In genomic region chrX:2594491-2594890, GRCh38 we compare ENCODE assay signal across 12 cellular contexts.
A peak's percentile ranks its signal among the peaks of the same experiment; 100 is the strongest.
DNase-seq lines count a peak whose midpoint lies in the region; ATAC-seq and TF ChIP-seq lines count a peak whose summit lies in the region.
"Had no signal": no experiment of that assay in that cellular context is flagged by ENCODE, and none has a peak within 500 bp of the region (broad histone marks: within the 10 kb centered on the region; RNA-seq: fewer than 3 reads in every experiment).

No MANE protein-coding gene starts in this region.

- POLR2A ChIA-PET in Caco-2 (lab: Charles Lee), result no interaction called here

- H3K36me3 ChIP-seq in Caco-2 (ENCODE audit: control insufficient read depth, insufficient read depth, low read length) (no peaks in the 10 kb centered on the region), SJCRH30 (no peaks in the 10 kb centered on the region)
- H3K36me3 ChIP-seq: BE2C had no signal

- H3K27me3 ChIP-seq in Caco-2 (replicated peaks; ENCODE audit: control insufficient read depth, insufficient read depth, low read length), result no peaks in the 10 kb centered on the region
- H3K27me3 ChIP-seq in SJCRH30, result no peaks in the 10 kb centered on the region
- H3K27me3 ChIP-seq: BE2C had no signal

- H3K4me1 ChIP-seq in Caco-2 (peaks cover 28% of the 10 kb centered on the region), SJCRH30 (peaks cover 3% of the 10 kb centered on the region)
- H3K4me1 ChIP-seq: BE2C had no signal

- peaks cover 13% of the 10 kb centered on the region for H3K4me1 Mint-ChIP-seq in Caco-2 (ENCODE audit: low read depth, unreplicated experiment)
- H3K4me1 Mint-ChIP-seq in stimulated activated naive CD8-positive, alpha-beta T cell treated with anti-CD3 and anti-CD28 coated beads, Interleukin-15, amount 100 ng/mL, for 72 hours, result peaks cover 12% of the 10 kb centered on the region

- no peaks in the 10 kb centered on the region for H3K9me3 Mint-ChIP-seq in Caco-2 (ENCODE audit: unreplicated experiment)
- H3K9me3 Mint-ChIP-seq in stimulated activated naive CD8-positive, alpha-beta T cell treated with anti-CD3 and anti-CD28 coated beads, Interleukin-15, amount 100 ng/mL, for 72 hours, result no peaks in the 10 kb centered on the region
- H3K9me3 Mint-ChIP-seq: CD8-positive, alpha-beta memory T cell had no signal

- H3K9me3 ChIP-seq in Caco-2 (peaks cover under 1% of the 10 kb centered on the region; the same call in 1 of the 2 replicates), SJCRH30 (replicated peaks) (no peaks in the 10 kb centered on the region)
- H3K9me3 ChIP-seq: A549, BE2C had no signal

- H3K27ac Mint-ChIP-seq in Caco-2 (ENCODE audit: unreplicated experiment), result peak overlapping the region; percentile 72
- H3K27ac Mint-ChIP-seq in stimulated activated naive CD8-positive, alpha-beta T cell treated with anti-CD3 and anti-CD28 coated beads, Interleukin-15, amount 100 ng/mL, for 72 hours, result no peak overlapping the region

- no peak for TF ChIP-seq CTCF in Caco-2 (IDR thresholded peaks at IDR 0.05; ENCODE audit: insufficient read depth in 1 of 2, low read depth in 1 of 2, low read length in 1 of 2, severe bottlenecking in 1 of 2, unreplicated experiment in 1 of 2)

- DNase-seq in Caco-2, result no peak
- peak; percentile 43 to 53 for DNase-seq in SJCRH30
- DNase-seq in myocyte (ENCODE audit: low read depth), result peak; percentile 91
- no peak for DNase-seq in stimulated activated naive CD8-positive, alpha-beta T cell treated with anti-CD3 and anti-CD28 coated beads, Interleukin-15, amount 100 ng/mL, for 72 hours
- DNase-seq in stimulated activated CD4-positive, alpha-beta T cell treated with anti-CD3 and anti-CD28 coated beads, Interleukin-2, amount 100 ng/mL, for 48 hours, result no peak
- DNase-seq in NCI-H1105 treated with DMSO at 0.1 percent for 48 hours (lab: John Stamatoyannopoulos, UW), result no peak
- DNase-seq: BE2C; CD8-positive, alpha-beta memory T cell; DMS53; GF-D8 had no signal

- intact Hi-C loops in Caco-2 (cut with micrococcal nuclease; ENCODE audit: unreplicated experiment), result loop anchor here (5.0 kb wide), 2 partner anchors 42 to 82 kb away; no protein-coding TSS in a partner anchor

- H3K27me3 Mint-ChIP-seq in Caco-2 (ENCODE audit: insufficient read depth, unreplicated experiment), result no peaks in the 10 kb centered on the region
- no peaks in the 10 kb centered on the region for H3K27me3 Mint-ChIP-seq in stimulated activated naive CD8-positive, alpha-beta T cell treated with anti-CD3 and anti-CD28 coated beads, Interleukin-15, amount 100 ng/mL, for 72 hours
- H3K27me3 Mint-ChIP-seq: CD8-positive, alpha-beta memory T cell had no signal

- peak overlapping the region; percentile 32 for H3K4me3 Mint-ChIP-seq in Caco-2 (ENCODE audit: unreplicated experiment)
- H3K4me3 Mint-ChIP-seq in stimulated activated naive CD8-positive, alpha-beta T cell treated with anti-CD3 and anti-CD28 coated beads, Interleukin-15, amount 100 ng/mL, for 72 hours, result no peak overlapping the region
- H3K4me3 Mint-ChIP-seq: CD8-positive, alpha-beta memory T cell had no signal

- no peak overlapping the region for H3K4me3 ChIP-seq in Caco-2 (ENCODE audit: low read depth, low read length)
- no peak overlapping the region for H3K4me3 ChIP-seq in SJCRH30
- H3K4me3 ChIP-seq: A549 had no signal

- CTCF ChIA-PET in Caco-2 (lab: Charles Lee), result no interaction called here

- BruUV-seq in Caco-2 (replicated peaks; lab: Mats Ljungman, UMichigan), result no TSS peak

- ATAC-seq in stimulated activated naive CD8-positive, alpha-beta T cell treated with anti-CD3 and anti-CD28 coated beads, Interleukin-15, amount 100 ng/mL, for 72 hours, result no peak
- ATAC-seq: A549, HCT116 had no signal

- peaks cover 5% of the 10 kb centered on the region for H3K36me3 Mint-ChIP-seq in Caco-2 (ENCODE audit: insufficient read depth, unreplicated experiment)

- H3K27ac ChIP-seq in SJCRH30, result no peak overlapping the region
- H3K27ac ChIP-seq: A549 had no signal

Comparison
In these comparisons a context has a peak if more than half of its experiments do, and no peak if none do; other contexts are left out.
1. DNase-seq: peak in SJCRH30 (2 of 2) and myocyte (single experiment); none in Caco-2 (0 of 2), stimulated activated naive CD8-positive, alpha-beta T cell treated with anti-CD3 and anti-CD28 coated beads, Interleukin-15, amount 100 ng/mL, for 72 hours (0 of 2), stimulated activated CD4-positive, alpha-beta T cell treated with anti-CD3 and anti-CD28 coated beads, Interleukin-2, amount 100 ng/mL, for 48 hours (0 of 2) and NCI-H1105 treated with DMSO at 0.1 percent for 48 hours (single experiment).